8 cellular contexts compared by ENCODE assay signal in the genomic region with DNA sequence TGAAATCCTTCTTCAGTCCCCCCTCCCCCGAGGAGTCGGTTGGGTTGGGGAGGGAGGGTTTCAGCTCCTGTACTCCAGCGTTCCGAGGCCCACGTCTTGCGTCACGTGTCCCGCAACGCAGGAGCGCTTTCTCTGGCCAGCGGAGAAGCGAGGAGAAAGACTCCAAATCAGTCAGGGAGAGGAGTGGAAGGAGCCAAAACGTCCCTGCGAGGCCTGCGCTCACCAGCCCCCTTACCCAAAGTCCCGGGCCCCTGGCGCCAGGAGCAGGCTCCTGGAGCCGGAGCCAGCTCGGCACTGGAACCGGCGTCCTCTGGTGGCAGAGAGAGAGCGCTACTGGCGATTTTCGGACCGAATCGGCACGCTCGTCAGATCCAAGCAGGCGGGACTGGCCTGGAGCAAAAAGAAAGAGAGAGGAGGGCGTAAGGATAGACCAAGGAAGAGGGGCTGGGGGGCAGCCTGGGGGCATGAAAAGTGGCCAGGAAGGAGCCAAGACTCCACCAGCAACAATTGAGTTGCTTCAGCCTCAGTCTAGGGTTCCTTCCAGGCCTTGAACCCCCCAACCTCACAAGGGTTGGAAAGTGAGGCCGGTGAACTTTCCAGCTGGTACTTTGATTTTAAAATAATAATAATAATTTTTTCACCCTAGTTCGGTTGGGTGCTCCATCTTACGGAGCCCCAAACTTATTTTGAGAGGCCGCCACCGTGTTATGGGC. TPM values are rescaled to one million over a fixed set of nuclear protein-coding genes. Genes with fewer than 3 reads are reported as not detected.
A peak's percentile ranks its signal among the peaks of the same experiment; 100 is the strongest.
DNase-seq lines count a peak whose midpoint lies in the region; ATAC-seq and TF ChIP-seq lines count a peak whose summit lies in the region.

A gene (plus strand): TSS at position 158 of the 713 bp plus-strand sequence.

- H3K79me2 ChIP-seq in ACC112 (ENCODE audit: control insufficient read depth, insufficient read depth, low read length, unreplicated experiment), result no peaks in the 10 kb centered on the region

- H3K27me3 Mint-ChIP-seq in WTC11 (ENCODE audit: low read depth), result peaks cover 67% of the 10 kb centered on the region

- peaks cover 73% of the 10 kb centered on the region for H3K4me1 Mint-ChIP-seq in WTC11

- POLR2A ChIA-PET in WTC11 (lab: Charles Lee), result interaction anchor here (1.2 to 2.6 kb wide), 6 partner anchors 10 to 232 kb away, joined by 3 to 14 read pairs (median 6); a partner anchor contains a TSS

- H3K4me3 ChIP-seq in ACC112 (ENCODE audit: low read depth, low read length) (peak within 1 kb of the TSS; percentile 76), H7 (ENCODE audit: insufficient read depth, low read depth, low read length) (peak within 1 kb of the TSS; percentile 42)

- H3K9me3 Mint-ChIP-seq in WTC11, result no peaks in the 10 kb centered on the region

- H3K27me3 ChIP-seq in ACC112 (ENCODE audit: insufficient read depth, low read length) (peaks cover 63% of the 10 kb centered on the region), H7 (ENCODE audit: control insufficient read depth, insufficient read depth, low read length) (peaks cover 63% of the 10 kb centered on the region)

- H3K27ac ChIP-seq in ACC112 (ENCODE audit: low read depth, low read length), result no peak within 1 kb of the TSS

- peak within 1 kb of the TSS; percentile 74 for H3K4me3 Mint-ChIP-seq in WTC11

- TF ChIP-seq CTCF in WTC11 (IDR thresholded peaks at IDR 0.05), result peak; percentile 44; the same call in 1 of the 2 replicates

- peak within 1 kb of the TSS; percentile 94 for H3K27ac Mint-ChIP-seq in WTC11

- H2AFZ ChIP-seq in ACC112 (ENCODE audit: low read length, unreplicated experiment), result peak within 1 kb of the TSS; percentile 11

- CTCF ChIA-PET in WTC11 (lab: Charles Lee), result interaction anchor here (0.8 to 3.6 kb wide), 21 partner anchors 9 to 603 kb away, joined by 3 to 50 read pairs (median 5); a partner anchor contains a TSS

- DNase-seq in H7 (peak; percentile 95), WTC11 (ENCODE audit: low spot score) (peak; percentile 86), dermis blood vessel endothelial cell (peak; percentile 70), left kidney (ENCODE audit: low read depth, low spot score) (peak; percentile 84), globus pallidus (ENCODE audit: low spot score) (no peak)
- peak; percentile 63 to 75 for DNase-seq in stimulated activated CD4-positive, alpha-beta T cell treated with anti-CD3 and anti-CD28 coated beads, Interleukin-2, amount 100 ng/mL, for 24 hours

- H3K36me3 Mint-ChIP-seq in WTC11, result peaks cover 24% of the 10 kb centered on the region

- ATAC-seq in WTC11 (peak; percentile 62), GM21737 (IDR thresholded peaks at IDR 0.05; ENCODE audit: unreplicated experiment) (no peak)

- no peaks in the 10 kb centered on the region for H3K36me3 ChIP-seq in ACC112 (ENCODE audit: insufficient read depth, low read length)
- peaks cover 9% of the 10 kb centered on the region for H3K36me3 ChIP-seq in H7 (replicated peaks; ENCODE audit: control insufficient read depth, insufficient read depth, low read length)

- H3K4me1 ChIP-seq in ACC112 (ENCODE audit: control insufficient read depth, insufficient read depth, low read length, unreplicated experiment), result peaks cover 3% of the 10 kb centered on the region

TF ChIP-seq in WTC11, 78 proteins besides CTCF, POLR2A, EP300 and RAD21:
- TF ChIP-seq, protein P1, sequence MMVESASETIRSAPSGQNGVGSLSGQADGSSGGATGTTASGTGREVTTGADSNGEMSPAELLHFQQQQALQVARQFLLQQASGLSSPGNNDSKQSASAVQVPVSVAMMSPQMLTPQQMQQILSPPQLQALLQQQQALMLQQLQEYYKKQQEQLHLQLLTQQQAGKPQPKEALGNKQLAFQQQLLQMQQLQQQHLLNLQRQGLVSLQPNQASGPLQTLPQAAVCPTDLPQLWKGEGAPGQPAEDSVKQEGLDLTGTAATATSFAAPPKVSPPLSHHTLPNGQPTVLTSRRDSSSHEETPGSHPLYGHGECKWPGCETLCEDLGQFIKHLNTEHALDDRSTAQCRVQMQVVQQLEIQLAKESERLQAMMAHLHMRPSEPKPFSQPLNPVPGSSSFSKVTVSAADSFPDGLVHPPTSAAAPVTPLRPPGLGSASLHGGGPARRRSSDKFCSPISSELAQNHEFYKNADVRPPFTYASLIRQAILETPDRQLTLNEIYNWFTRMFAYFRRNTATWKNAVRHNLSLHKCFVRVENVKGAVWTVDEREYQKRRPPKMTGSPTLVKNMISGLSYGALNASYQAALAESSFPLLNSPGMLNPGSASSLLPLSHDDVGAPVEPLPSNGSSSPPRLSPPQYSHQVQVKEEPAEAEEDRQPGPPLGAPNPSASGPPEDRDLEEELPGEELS (CRISPR knock-in tag; IDR thresholded peaks at IDR 0.05), result 0 out of 2 replicates have a peak, but pooled peaks have one; percentile 8
- TF ChIP-seq, protein P2, sequence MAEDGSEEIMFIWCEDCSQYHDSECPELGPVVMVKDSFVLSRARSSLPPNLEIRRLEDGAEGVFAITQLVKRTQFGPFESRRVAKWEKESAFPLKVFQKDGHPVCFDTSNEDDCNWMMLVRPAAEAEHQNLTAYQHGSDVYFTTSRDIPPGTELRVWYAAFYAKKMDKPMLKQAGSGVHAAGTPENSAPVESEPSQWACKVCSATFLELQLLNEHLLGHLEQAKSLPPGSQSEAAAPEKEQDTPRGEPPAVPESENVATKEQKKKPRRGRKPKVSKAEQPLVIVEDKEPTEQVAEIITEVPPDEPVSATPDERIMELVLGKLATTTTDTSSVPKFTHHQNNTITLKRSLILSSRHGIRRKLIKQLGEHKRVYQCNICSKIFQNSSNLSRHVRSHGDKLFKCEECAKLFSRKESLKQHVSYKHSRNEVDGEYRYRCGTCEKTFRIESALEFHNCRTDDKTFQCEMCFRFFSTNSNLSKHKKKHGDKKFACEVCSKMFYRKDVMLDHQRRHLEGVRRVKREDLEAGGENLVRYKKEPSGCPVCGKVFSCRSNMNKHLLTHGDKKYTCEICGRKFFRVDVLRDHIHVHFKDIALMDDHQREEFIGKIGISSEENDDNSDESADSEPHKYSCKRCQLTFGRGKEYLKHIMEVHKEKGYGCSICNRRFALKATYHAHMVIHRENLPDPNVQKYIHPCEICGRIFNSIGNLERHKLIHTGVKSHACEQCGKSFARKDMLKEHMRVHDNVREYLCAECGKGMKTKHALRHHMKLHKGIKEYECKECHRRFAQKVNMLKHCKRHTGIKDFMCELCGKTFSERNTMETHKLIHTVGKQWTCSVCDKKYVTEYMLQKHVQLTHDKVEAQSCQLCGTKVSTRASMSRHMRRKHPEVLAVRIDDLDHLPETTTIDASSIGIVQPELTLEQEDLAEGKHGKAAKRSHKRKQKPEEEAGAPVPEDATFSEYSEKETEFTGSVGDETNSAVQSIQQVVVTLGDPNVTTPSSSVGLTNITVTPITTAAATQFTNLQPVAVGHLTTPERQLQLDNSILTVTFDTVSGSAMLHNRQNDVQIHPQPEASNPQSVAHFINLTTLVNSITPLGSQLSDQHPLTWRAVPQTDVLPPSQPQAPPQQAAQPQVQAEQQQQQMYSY (CRISPR knock-in tag; IDR thresholded peaks at IDR 0.05), result peak; percentile 70
- TF ChIP-seq, protein P3, sequence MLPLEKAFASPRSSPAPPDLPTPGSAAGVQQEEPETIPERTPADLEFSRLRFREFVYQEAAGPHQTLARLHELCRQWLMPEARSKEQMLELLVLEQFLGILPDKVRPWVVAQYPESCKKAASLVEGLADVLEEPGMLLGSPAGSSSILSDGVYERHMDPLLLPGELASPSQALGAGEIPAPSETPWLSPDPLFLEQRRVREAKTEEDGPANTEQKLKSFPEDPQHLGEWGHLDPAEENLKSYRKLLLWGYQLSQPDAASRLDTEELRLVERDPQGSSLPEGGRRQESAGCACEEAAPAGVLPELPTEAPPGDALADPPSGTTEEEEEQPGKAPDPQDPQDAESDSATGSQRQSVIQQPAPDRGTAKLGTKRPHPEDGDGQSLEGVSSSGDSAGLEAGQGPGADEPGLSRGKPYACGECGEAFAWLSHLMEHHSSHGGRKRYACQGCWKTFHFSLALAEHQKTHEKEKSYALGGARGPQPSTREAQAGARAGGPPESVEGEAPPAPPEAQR (CRISPR knock-in tag; IDR thresholded peaks at IDR 0.05), result no peak
- TF ChIP-seq, protein P4, sequence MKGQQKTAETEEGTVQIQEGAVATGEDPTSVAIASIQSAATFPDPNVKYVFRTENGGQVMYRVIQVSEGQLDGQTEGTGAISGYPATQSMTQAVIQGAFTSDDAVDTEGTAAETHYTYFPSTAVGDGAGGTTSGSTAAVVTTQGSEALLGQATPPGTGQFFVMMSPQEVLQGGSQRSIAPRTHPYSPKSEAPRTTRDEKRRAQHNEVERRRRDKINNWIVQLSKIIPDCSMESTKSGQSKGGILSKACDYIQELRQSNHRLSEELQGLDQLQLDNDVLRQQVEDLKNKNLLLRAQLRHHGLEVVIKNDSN (CRISPR knock-in tag; IDR thresholded peaks at IDR 0.05), result peak; percentile 91
- TF ChIP-seq, protein P5, sequence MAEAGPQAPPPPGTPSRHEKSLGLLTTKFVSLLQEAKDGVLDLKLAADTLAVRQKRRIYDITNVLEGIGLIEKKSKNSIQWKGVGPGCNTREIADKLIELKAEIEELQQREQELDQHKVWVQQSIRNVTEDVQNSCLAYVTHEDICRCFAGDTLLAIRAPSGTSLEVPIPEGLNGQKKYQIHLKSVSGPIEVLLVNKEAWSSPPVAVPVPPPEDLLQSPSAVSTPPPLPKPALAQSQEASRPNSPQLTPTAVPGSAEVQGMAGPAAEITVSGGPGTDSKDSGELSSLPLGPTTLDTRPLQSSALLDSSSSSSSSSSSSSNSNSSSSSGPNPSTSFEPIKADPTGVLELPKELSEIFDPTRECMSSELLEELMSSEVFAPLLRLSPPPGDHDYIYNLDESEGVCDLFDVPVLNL (CRISPR knock-in tag; IDR thresholded peaks at IDR 0.05; ENCODE audit: borderline replicate concordance, low read depth), result no peak
- TF ChIP-seq, protein P6, sequence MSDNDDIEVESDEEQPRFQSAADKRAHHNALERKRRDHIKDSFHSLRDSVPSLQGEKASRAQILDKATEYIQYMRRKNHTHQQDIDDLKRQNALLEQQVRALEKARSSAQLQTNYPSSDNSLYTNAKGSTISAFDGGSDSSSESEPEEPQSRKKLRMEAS (CRISPR knock-in tag; IDR thresholded peaks at IDR 0.05), result peak; percentile 82; the same call in 1 of the 2 replicates
- TF ChIP-seq SP1 (CRISPR knock-in tag; conservative IDR thresholded peaks at IDR 0.05), result 0 out of 2 replicates have a peak, but pooled peaks have one; percentile 11
- TF ChIP-seq, protein P7, sequence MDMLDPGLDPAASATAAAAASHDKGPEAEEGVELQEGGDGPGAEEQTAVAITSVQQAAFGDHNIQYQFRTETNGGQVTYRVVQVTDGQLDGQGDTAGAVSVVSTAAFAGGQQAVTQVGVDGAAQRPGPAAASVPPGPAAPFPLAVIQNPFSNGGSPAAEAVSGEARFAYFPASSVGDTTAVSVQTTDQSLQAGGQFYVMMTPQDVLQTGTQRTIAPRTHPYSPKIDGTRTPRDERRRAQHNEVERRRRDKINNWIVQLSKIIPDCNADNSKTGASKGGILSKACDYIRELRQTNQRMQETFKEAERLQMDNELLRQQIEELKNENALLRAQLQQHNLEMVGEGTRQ (CRISPR knock-in tag; IDR thresholded peaks at IDR 0.05), result peak; percentile 91

RNA-seq across cellular contexts. Expression of the gene that starts here (rescaled TPM):
- total RNA-seq in H7 (2014; rRNA removed; shearing (Covaris generic)), result 683 and 685 TPM in 2 replicates
- total RNA-seq in WTC11 (2021), result 868 to 954 TPM (median 912 TPM) in 3 replicates
- total RNA-seq in dermis blood vessel endothelial cell, result 365 and 726 TPM in 2 replicates
